ENCODE assay signal across 15 cellular contexts in the genomic region with DNA sequence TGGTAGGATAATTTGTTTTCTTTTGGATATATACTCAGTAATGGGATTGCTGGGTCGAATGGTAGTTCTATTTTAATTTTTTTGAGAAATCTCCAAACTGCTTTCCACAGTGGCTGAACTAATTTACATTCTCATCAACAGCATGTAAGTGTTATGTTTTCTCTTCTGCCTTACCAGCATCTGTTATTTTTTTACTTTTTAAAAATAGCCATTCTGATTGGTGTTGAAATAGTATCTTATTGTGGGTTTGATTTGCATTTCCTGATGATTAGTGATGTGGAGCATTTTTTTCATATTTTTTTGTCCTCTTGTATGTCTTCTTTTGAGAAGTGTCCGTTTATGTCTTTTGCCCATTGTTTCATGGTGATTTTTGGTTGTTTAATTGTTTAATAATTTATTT.
"Had no signal": no experiment of that assay in that cellular context is flagged by ENCODE, and none has a peak within 500 bp of the region (broad histone marks: within the 10 kb centered on the region; RNA-seq: fewer than 3 reads in every experiment).

No MANE protein-coding gene starts in this region.

- H3K27me3 Mint-ChIP-seq: activated CD4-positive, alpha-beta memory T cell treated with anti-CD3 and anti-CD28 coated beads for 36 hours; activated CD4-positive, alpha-beta T cell treated with anti-CD3 and anti-CD28 coated beads for 36 hours; activated CD8-positive, alpha-beta memory T cell treated with anti-CD3 and anti-CD28 coated beads, Interleukin-2, amount 10 ng/mL, durations not matched to agents 7 days and 5 days had no signal

- H3K4me3 ChIP-seq: colonic mucosa, esophagus muscularis mucosa, lower lobe of right lung, sigmoid colon, thyroid gland had no signal

- H3K4me3 Mint-ChIP-seq: activated CD4-positive, alpha-beta memory T cell treated with anti-CD3 and anti-CD28 coated beads for 36 hours; activated CD4-positive, alpha-beta T cell treated with anti-CD3 and anti-CD28 coated beads for 36 hours; activated CD8-positive, alpha-beta memory T cell treated with anti-CD3 and anti-CD28 coated beads, Interleukin-2, amount 10 ng/mL, durations not matched to agents 7 days and 5 days; neural crest cell had no signal

- H3K27me3 ChIP-seq: colonic mucosa, esophagus muscularis mucosa, sigmoid colon, thyroid gland had no signal

- H3K36me3 ChIP-seq: colonic mucosa, thyroid gland had no signal

- DNase-seq: activated CD4-positive, alpha-beta memory T cell treated with anti-CD3 and anti-CD28 coated beads for 36 hours; activated CD4-positive, alpha-beta T cell treated with anti-CD3 and anti-CD28 coated beads for 36 hours; activated CD8-positive, alpha-beta memory T cell treated with anti-CD3 and anti-CD28 coated beads, Interleukin-2, amount 10 ng/mL, durations not matched to agents 7 days and 5 days; activated naive CD4-positive, alpha-beta T cell treated with anti-CD3 and anti-CD28 coated beads, Interleukin-2, amount 50 U/mL, for 16 hours; activated T-cell treated with anti-CD3 and anti-CD28 coated beads, Interleukin-2, amount 50 U/mL, for 1 hour; colonic mucosa; left colon; lower lobe of right lung; midbrain; sigmoid colon; stimulated activated CD4-positive, alpha-beta T cell treated with anti-CD3 and anti-CD28 coated beads, Interleukin-1b, Interleukin-23, amount 100 ng/mL, for 48 hours; thyroid gland; WERI-Rb-1 had no signal

- H3K4me1 ChIP-seq: colonic mucosa, esophagus muscularis mucosa, lower lobe of right lung, sigmoid colon, thyroid gland had no signal

- H3K9me3 Mint-ChIP-seq: activated CD4-positive, alpha-beta memory T cell treated with anti-CD3 and anti-CD28 coated beads for 36 hours; neural crest cell had no signal

- H3K27ac Mint-ChIP-seq: activated CD4-positive, alpha-beta memory T cell treated with anti-CD3 and anti-CD28 coated beads for 36 hours; activated CD4-positive, alpha-beta T cell treated with anti-CD3 and anti-CD28 coated beads for 36 hours; activated CD8-positive, alpha-beta memory T cell treated with anti-CD3 and anti-CD28 coated beads, Interleukin-2, amount 10 ng/mL, durations not matched to agents 7 days and 5 days had no signal

- H3K27ac ChIP-seq: colonic mucosa, esophagus muscularis mucosa, lower lobe of right lung, sigmoid colon, thyroid gland, WERI-Rb-1 had no signal

- H3K9me3 ChIP-seq: colonic mucosa, esophagus muscularis mucosa, lower lobe of right lung, sigmoid colon, thyroid gland had no signal

- ATAC-seq: activated CD4-positive, alpha-beta T cell treated with anti-CD3 and anti-CD28 coated beads for 36 hours; activated CD8-positive, alpha-beta memory T cell treated with anti-CD3 and anti-CD28 coated beads, Interleukin-2, amount 10 ng/mL, durations not matched to agents 7 days and 5 days; left colon had no signal

- H3K4me1 Mint-ChIP-seq: neural crest cell had no signal
